In genomic region chr11:86039094-86039493, GRCh38 we compare ENCODE assay signal across 16 cellular contexts. TPM values are rescaled to one million over a fixed set of nuclear protein-coding genes. Genes with fewer than 3 reads are reported as not detected.
A peak's percentile ranks its signal among the peaks of the same experiment; 100 is the strongest.
DNase-seq lines count a peak whose midpoint lies in the region; ATAC-seq and TF ChIP-seq lines count a peak whose summit lies in the region.
"Had no signal": no experiment of that assay in that cellular context is flagged by ENCODE, and none has a peak within 500 bp of the region (broad histone marks: within the 10 kb centered on the region; RNA-seq: fewer than 3 reads in every experiment).

No MANE protein-coding gene starts in this region.

- H3K4me1 Mint-ChIP-seq in dendritic cell treated with granulocyte-macrophage colony-stimulating factor and Interleukin-4, amounts not matched to agents 40 ng/mL and 50 ng/mL, for 4 days (ENCODE audit: low read depth): peaks cover 63% of the 10 kb centered on the region

- no peak for TF ChIP-seq POLR2A in thyroid gland (IDR thresholded peaks at IDR 0.05)

- H3K27me3 ChIP-seq in right atrium auricular region (no peaks in the 10 kb centered on the region), neutrophil (no peaks in the 10 kb centered on the region), thyroid gland (no peaks in the 10 kb centered on the region)

- peaks cover 28% of the 10 kb centered on the region for H3K36me3 Mint-ChIP-seq in dendritic cell treated with granulocyte-macrophage colony-stimulating factor and Interleukin-4, amounts not matched to agents 40 ng/mL and 50 ng/mL, for 4 days (ENCODE audit: low read depth)

- H3K27ac Mint-ChIP-seq in dendritic cell treated with granulocyte-macrophage colony-stimulating factor and Interleukin-4, amounts not matched to agents 40 ng/mL and 50 ng/mL, for 4 days: peak overlapping the region; percentile 45

- H3K4me3 ChIP-seq in right atrium auricular region (no peak overlapping the region), neutrophil (ENCODE audit: low read depth in 1 of 2, low read length in 1 of 2) (no peak overlapping the region), thyroid gland (replicated peaks in 1 of 3) (no peak overlapping the region)

- no peak for TF ChIP-seq CTCF in right atrium auricular region (IDR thresholded peaks at IDR 0.05)
- TF ChIP-seq CTCF in neutrophil (IDR thresholded peaks at IDR 0.05): no peak
- no peak for TF ChIP-seq CTCF in thyroid gland (IDR thresholded peaks at IDR 0.05)

- H3K4me1 ChIP-seq in right atrium auricular region (peaks cover 0 to 68% of the 10 kb centered on the region in 2 donors), neutrophil (ENCODE audit: control insufficient read depth in 1 of 2, insufficient read depth in 1 of 2, low read depth in 1 of 2, low read length in 1 of 2) (peaks cover 40 to 47% of the 10 kb centered on the region in 2 experiments), thyroid gland (peaks cover 21 to 33% of the 10 kb centered on the region in 2 donors)

- DNase-seq in Right ventricle myocardium superior (no peak), right atrium auricular region (ENCODE audit: low spot score) (no peak), thyroid gland (no peak), NCI-H146 (lab: John Stamatoyannopoulos, UW) (no peak), GM19240 (ENCODE audit: insufficient read length, low spot score) (no peak), NCI-H2107 (lab: John Stamatoyannopoulos, UW) (no peak)
- DNase-seq: AML-193; CD4-positive, CD25-positive, alpha-beta regulatory T cell; DND-41; GDM1; GOT3; NCI-H1436; NCI-H2081; NCI-H524 had no signal

- H3K9me3 Mint-ChIP-seq in dendritic cell treated with granulocyte-macrophage colony-stimulating factor and Interleukin-4, amounts not matched to agents 40 ng/mL and 50 ng/mL, for 4 days: no peaks in the 10 kb centered on the region
- H3K9me3 Mint-ChIP-seq: CD4-positive, CD25-positive, alpha-beta regulatory T cell had no signal

- ATAC-seq in Right ventricle myocardium superior (ENCODE audit: poor library complexity): peak; percentile 63

- H3K4me3 Mint-ChIP-seq in dendritic cell treated with granulocyte-macrophage colony-stimulating factor and Interleukin-4, amounts not matched to agents 40 ng/mL and 50 ng/mL, for 4 days: no peak overlapping the region

- no peaks in the 10 kb centered on the region for H3K27me3 Mint-ChIP-seq in dendritic cell treated with granulocyte-macrophage colony-stimulating factor and Interleukin-4, amounts not matched to agents 40 ng/mL and 50 ng/mL, for 4 days
- H3K27me3 Mint-ChIP-seq: CD4-positive, CD25-positive, alpha-beta regulatory T cell had no signal

- H3K36me3 ChIP-seq in right atrium auricular region: no peaks in the 10 kb centered on the region
- peaks cover 13% of the 10 kb centered on the region for H3K36me3 ChIP-seq in neutrophil
- no peaks in the 10 kb centered on the region for H3K36me3 ChIP-seq in thyroid gland

- H3K9me3 ChIP-seq in right atrium auricular region (no peaks in the 10 kb centered on the region), neutrophil (no peaks in the 10 kb centered on the region), thyroid gland (no peaks in the 10 kb centered on the region)

- peak overlapping the region in 1 of 2 donors; percentile 79 for H3K27ac ChIP-seq in right atrium auricular region
- H3K27ac ChIP-seq in neutrophil: peak overlapping the region; percentile 35
- H3K27ac ChIP-seq in thyroid gland: no peak overlapping the region

- intact Hi-C loops in Right ventricle myocardium superior (cut with DNase I) (no loop called here), thyroid gland (cut with DNase I) (no loop called here)
- intact Hi-C loops in dendritic cell treated with granulocyte-macrophage colony-stimulating factor and Interleukin-4, amounts not matched to agents 40 ng/mL and 50 ng/mL, for 4 days (cut with micrococcal nuclease): no loop called here

RNA-seq across cellular contexts. Expression of gene PICALM, which starts 29.8 kb away (rescaled TPM):
- 119 TPM for total RNA-seq in Right ventricle myocardium superior
- total RNA-seq in right atrium auricular region: 100 to 1,000 TPM; 166 to 286 TPM
- 100 to 1,000 TPM; 198 to 320 (median 220) TPM for total RNA-seq in thyroid gland
